Comparison of ENCODE assay signal across 1 cellular context in the genomic region with DNA sequence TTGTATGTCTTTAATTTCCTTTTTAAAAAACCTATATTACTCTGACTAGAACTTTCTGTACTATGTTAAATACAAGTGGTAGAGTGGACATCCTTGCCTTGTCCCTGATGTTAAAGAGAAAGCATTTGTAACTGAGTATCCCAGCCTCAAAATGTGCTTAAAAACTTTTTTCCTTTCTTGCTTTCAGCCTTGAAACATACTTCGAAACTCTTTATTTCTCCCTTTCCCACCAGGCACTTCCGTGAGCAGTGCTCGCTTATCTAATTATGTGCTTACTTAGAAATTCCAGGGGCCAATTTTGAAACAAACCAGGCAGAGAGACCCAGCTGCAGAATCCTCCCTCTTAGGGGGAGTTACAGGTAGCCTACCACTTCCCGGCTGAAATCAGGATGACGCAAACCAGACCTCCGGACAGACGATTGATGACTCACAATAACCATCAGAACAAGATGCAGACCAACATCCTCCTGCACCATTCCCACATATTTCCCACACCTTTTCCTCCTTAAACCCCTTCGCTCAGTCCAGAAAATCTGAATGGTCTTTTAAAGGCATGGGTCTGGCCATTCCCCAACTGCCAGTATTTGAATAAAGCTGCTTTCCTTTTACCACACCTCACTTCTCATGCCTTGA.
A peak's percentile ranks its signal among the peaks of the same experiment; 100 is the strongest.
TF ChIP-seq lines count a peak whose summit lies in the region.

No MANE protein-coding gene starts in this region.

TF ChIP-seq in HEK293, 187 proteins besides CTCF, POLR2A, EP300 and RAD21:
- TF ChIP-seq ZNF600 (tag by site-specific recombination; IDR thresholded peaks at IDR 0.05) (peak; percentile 50; the same call in 1 of the 2 replicates), SCRT2 (tag by site-specific recombination; IDR thresholded peaks at IDR 0.05) (0 out of 2 replicates have a peak, but pooled peaks have one; percentile 39), ZNF629 (tag by site-specific recombination; IDR thresholded peaks at IDR 0.05) (peak; percentile 50), ZFHX2 (tag by site-specific recombination; conservative IDR thresholded peaks at IDR 0.05) (0 out of 2 replicates have a peak, but pooled peaks have one; percentile 14)
